ENCODE assay signal across 1 cellular context in genomic region chr1:966603-967295, GRCh38.
A peak's percentile ranks its signal among the peaks of the same experiment; 100 is the strongest.
TF ChIP-seq lines count a peak whose summit lies in the region.

No MANE protein-coding gene starts in this region.

TF ChIP-seq in K562, 482 proteins besides CTCF, POLR2A, EP300 and RAD21 (continues in another document):
- TF ChIP-seq SP1 (CRISPR knock-in tag; IDR thresholded peaks at IDR 0.05) (peak; percentile 73; the same call in 1 of the 2 replicates), KLF6 (CRISPR knock-in tag; IDR thresholded peaks at IDR 0.05; ENCODE audit: borderline replicate concordance) (peak; percentile 29; the same call in 1 of the 2 replicates), DMBX1 (CRISPR knock-in tag; IDR thresholded peaks at IDR 0.05; ENCODE audit: borderline replicate concordance) (0 out of 2 replicates have a peak, but pooled peaks have one; percentile 31), KDM2B (CRISPR knock-in tag; IDR thresholded peaks at IDR 0.05) (peak; percentile 71), DPF2 (IDR thresholded peaks at IDR 0.05) (no peak; the same call in 1 of the 2 replicates), BHLHE40 (IDR thresholded peaks at IDR 0.05; ENCODE audit: low read length) (peak; percentile 91), ZNF655 (CRISPR knock-in tag; IDR thresholded peaks at IDR 0.05) (no peak), POLR2G (IDR thresholded peaks at IDR 0.05; ENCODE audit: low read depth, low read length) (peak; percentile 88), NFYB (IDR thresholded peaks at IDR 0.05; ENCODE audit: extremely low read depth, insufficient read length) (no peak), NEUROD1 (IDR thresholded peaks at IDR 0.05; ENCODE audit: borderline replicate concordance, low read depth, low read length, partially characterized antibody) (peak; percentile 21), KDM5B (IDR thresholded peaks at IDR 0.05; ENCODE audit: insufficient replicate concordance, low read depth, low read length) (peak; percentile 50), TAF9B (IDR thresholded peaks at IDR 0.05; ENCODE audit: partially characterized antibody) (no peak), GABPA (tag; conservative IDR thresholded peaks at IDR 0.05; ENCODE audit: low read depth) (peak; percentile 49; the same call in 1 of the 2 replicates), ZNF408 (CRISPR knock-in tag; IDR thresholded peaks at IDR 0.05; ENCODE audit: low read depth) (no peak), FOSL1 (tag; conservative IDR thresholded peaks at IDR 0.05) (peak; percentile 73), ETV6 (IDR thresholded peaks at IDR 0.05; ENCODE audit: borderline replicate concordance in 1 of 2, low read depth in 2 of 2, low read length in 1 of 2) (no peak), ETV6 (CRISPR knock-in tag; IDR thresholded peaks at IDR 0.05; ENCODE audit: borderline replicate concordance) (no peak), TBP (optimal IDR thresholded peaks at IDR 0.05; ENCODE audit: low read depth, low read length) (peak; percentile 32), KLF10 (CRISPR knock-in tag; IDR thresholded peaks at IDR 0.05) (no peak), ZNF586 (CRISPR knock-in tag; conservative IDR thresholded peaks at IDR 0.05) (no peak), TFAP4 (CRISPR knock-in tag; IDR thresholded peaks at IDR 0.05; ENCODE audit: borderline replicate concordance) (peak; percentile 57), ZBTB8A (IDR thresholded peaks at IDR 0.05; ENCODE audit: partially characterized antibody) (no peak), ZNF561 (CRISPR knock-in tag; conservative IDR thresholded peaks at IDR 0.05) (no peak), SNRNP70 (optimal IDR thresholded peaks at IDR 0.05; ENCODE audit: low read depth, low read length) (no peak), MAZ (CRISPR knock-in tag; conservative IDR thresholded peaks at IDR 0.05 in 1 of 2, IDR thresholded peaks at IDR 0.05 in 1 of 2) (peak; percentile 86 to 87; a peak in 3 of 4 replicates), CCNT2 (IDR thresholded peaks at IDR 0.05; ENCODE audit: borderline replicate concordance, extremely low read depth, insufficient read length, low read depth, low read length) (peak; percentile 13), RFX1 (IDR thresholded peaks at IDR 0.05) (no peak), LCOR (CRISPR knock-in tag; IDR thresholded peaks at IDR 0.05) (0 out of 2 replicates have a peak, but pooled peaks have one; percentile 17), TAF1 (IDR thresholded peaks at IDR 0.05; ENCODE audit: control insufficient read depth, extremely low read depth, insufficient read depth, low read length, severe bottlenecking) (peak; percentile 54), E2F3 (CRISPR knock-in tag; IDR thresholded peaks at IDR 0.05) (peak; percentile 18; the same call in 1 of the 2 replicates), CHD1 (IDR thresholded peaks at IDR 0.05; ENCODE audit: low read length) (peak; percentile 35), ID3 (CRISPR knock-in tag; IDR thresholded peaks at IDR 0.05) (no peak), ID3 (tag; IDR thresholded peaks at IDR 0.05) (0 out of 2 replicates have a peak, but pooled peaks have one; percentile 21), CTBP1 (IDR thresholded peaks at IDR 0.05; ENCODE audit: borderline replicate concordance) (peak; percentile 75), MTA3 (IDR thresholded peaks at IDR 0.05; ENCODE audit: borderline replicate concordance) (peak; percentile 59; the same call in 1 of the 2 replicates), JUND (IDR thresholded peaks at IDR 0.05; ENCODE audit: borderline replicate concordance, low read depth, low read length) (peak; percentile 66), JUND (tag; IDR thresholded peaks at IDR 0.05; ENCODE audit: borderline replicate concordance, low read depth, low read length) (peak; percentile 50; the same call in 1 of the 3 replicates), ZNF134 (CRISPR knock-in tag; conservative IDR thresholded peaks at IDR 0.05) (no peak), PHF20 (IDR thresholded peaks at IDR 0.05; ENCODE audit: partially characterized antibody) (peak; percentile 74), ZNF740 (CRISPR knock-in tag; IDR thresholded peaks at IDR 0.05) (peak; percentile 75), ZNF740 (tag; IDR thresholded peaks at IDR 0.05) (no peak), YY1 (IDR thresholded peaks at IDR 0.05; ENCODE audit: borderline replicate concordance in 1 of 3, control insufficient read depth in 1 of 3, extremely low read depth in 1 of 3, insufficient read depth in 3 of 3, insufficient read length in 1 of 3, insufficient replicate concordance in 2 of 3, low read depth in 1 of 3, low read length in 2 of 3) (peak in 1 of 3 experiments; percentile 55), SUPT5H (IDR thresholded peaks at IDR 0.05) (peak; percentile 68), NONO (IDR thresholded peaks at IDR 0.05; ENCODE audit: low read depth in 2 of 2, low read length in 1 of 2) (peak in 1 of 2 experiments; percentile 58; a peak in 2 of 4 replicates), CREM (IDR thresholded peaks at IDR 0.05; ENCODE audit: low read depth) (peak; percentile 39), ZBTB7A (IDR thresholded peaks at IDR 0.05; ENCODE audit: borderline replicate concordance, control insufficient read depth, low read depth, low read length) (peak; percentile 84), PML (IDR thresholded peaks at IDR 0.05; ENCODE audit: low read length) (no peak), SAFB (IDR thresholded peaks at IDR 0.05; ENCODE audit: borderline replicate concordance, low read depth, low read length) (0 out of 2 replicates have a peak, but pooled peaks have one; percentile 56), ZNF12 (CRISPR knock-in tag; IDR thresholded peaks at IDR 0.05) (peak; percentile 88), HNRNPK (IDR thresholded peaks at IDR 0.05; ENCODE audit: low read depth, low read length, poor library complexity, severe bottlenecking) (no peak), MYNN (IDR thresholded peaks at IDR 0.05) (no peak), MYNN (CRISPR knock-in tag; IDR thresholded peaks at IDR 0.05) (no peak)
- TF ChIP-seq, protein P1, sequence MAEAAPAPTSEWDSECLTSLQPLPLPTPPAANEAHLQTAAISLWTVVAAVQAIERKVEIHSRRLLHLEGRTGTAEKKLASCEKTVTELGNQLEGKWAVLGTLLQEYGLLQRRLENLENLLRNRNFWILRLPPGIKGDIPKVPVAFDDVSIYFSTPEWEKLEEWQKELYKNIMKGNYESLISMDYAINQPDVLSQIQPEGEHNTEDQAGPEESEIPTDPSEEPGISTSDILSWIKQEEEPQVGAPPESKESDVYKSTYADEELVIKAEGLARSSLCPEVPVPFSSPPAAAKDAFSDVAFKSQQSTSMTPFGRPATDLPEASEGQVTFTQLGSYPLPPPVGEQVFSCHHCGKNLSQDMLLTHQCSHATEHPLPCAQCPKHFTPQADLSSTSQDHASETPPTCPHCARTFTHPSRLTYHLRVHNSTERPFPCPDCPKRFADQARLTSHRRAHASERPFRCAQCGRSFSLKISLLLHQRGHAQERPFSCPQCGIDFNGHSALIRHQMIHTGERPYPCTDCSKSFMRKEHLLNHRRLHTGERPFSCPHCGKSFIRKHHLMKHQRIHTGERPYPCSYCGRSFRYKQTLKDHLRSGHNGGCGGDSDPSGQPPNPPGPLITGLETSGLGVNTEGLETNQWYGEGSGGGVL (CRISPR knock-in tag; IDR thresholded peaks at IDR 0.05) = no peak
- TF ChIP-seq, protein P2, sequence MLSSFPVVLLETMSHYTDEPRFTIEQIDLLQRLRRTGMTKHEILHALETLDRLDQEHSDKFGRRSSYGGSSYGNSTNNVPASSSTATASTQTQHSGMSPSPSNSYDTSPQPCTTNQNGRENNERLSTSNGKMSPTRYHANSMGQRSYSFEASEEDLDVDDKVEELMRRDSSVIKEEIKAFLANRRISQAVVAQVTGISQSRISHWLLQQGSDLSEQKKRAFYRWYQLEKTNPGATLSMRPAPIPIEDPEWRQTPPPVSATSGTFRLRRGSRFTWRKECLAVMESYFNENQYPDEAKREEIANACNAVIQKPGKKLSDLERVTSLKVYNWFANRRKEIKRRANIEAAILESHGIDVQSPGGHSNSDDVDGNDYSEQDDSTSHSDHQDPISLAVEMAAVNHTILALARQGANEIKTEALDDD (IDR thresholded peaks at IDR 0.05) = no peak
- TF ChIP-seq, protein P3, sequence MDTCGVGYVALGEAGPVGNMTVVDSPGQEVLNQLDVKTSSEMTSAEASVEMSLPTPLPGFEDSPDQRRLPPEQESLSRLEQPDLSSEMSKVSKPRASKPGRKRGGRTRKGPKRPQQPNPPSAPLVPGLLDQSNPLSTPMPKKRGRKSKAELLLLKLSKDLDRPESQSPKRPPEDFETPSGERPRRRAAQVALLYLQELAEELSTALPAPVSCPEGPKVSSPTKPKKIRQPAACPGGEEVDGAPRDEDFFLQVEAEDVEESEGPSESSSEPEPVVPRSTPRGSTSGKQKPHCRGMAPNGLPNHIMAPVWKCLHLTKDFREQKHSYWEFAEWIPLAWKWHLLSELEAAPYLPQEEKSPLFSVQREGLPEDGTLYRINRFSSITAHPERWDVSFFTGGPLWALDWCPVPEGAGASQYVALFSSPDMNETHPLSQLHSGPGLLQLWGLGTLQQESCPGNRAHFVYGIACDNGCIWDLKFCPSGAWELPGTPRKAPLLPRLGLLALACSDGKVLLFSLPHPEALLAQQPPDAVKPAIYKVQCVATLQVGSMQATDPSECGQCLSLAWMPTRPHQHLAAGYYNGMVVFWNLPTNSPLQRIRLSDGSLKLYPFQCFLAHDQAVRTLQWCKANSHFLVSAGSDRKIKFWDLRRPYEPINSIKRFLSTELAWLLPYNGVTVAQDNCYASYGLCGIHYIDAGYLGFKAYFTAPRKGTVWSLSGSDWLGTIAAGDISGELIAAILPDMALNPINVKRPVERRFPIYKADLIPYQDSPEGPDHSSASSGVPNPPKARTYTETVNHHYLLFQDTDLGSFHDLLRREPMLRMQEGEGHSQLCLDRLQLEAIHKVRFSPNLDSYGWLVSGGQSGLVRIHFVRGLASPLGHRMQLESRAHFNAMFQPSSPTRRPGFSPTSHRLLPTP (IDR thresholded peaks at IDR 0.05; ENCODE audit: borderline replicate concordance, extremely low read depth, insufficient read length) = no peak
- TF ChIP-seq, protein P4, sequence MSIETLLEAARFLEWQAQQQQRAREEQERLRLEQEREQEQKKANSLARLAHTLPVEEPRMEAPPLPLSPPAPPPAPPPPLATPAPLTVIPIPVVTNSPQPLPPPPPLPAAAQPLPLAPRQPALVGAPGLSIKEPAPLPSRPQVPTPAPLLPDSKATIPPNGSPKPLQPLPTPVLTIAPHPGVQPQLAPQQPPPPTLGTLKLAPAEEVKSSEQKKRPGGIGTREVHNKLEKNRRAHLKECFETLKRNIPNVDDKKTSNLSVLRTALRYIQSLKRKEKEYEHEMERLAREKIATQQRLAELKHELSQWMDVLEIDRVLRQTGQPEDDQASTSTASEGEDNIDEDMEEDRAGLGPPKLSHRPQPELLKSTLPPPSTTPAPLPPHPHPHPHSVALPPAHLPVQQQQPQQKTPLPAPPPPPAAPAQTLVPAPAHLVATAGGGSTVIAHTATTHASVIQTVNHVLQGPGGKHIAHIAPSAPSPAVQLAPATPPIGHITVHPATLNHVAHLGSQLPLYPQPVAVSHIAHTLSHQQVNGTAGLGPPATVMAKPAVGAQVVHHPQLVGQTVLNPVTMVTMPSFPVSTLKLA (conservative IDR thresholded peaks at IDR 0.05) = peak; percentile 92 to 95
